Comparison of ENCODE assay signal across 18 cellular contexts in the genomic region with DNA sequence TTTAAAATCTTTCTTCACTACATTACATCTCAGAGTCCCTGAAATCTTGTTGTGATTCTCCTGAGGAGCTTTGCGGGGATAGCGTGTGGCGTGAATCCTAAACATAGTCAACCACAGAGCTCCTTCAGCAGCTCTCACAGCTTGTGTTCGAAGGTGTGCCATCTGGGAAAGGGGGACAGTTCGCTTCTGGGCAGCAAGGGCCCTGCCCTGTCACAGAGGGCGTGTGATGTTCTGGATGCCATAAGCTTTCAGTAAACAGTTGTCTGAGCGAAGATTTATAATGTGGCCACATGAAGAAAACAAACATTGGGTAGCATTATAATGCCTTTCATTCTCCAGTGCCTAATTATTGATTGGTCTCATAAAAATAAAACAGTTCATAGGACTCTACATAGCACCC.
DNase-seq lines count a peak whose midpoint lies in the region; ATAC-seq, FAIRE-seq and TF ChIP-seq lines count a peak whose summit lies in the region.
"Had no signal": no experiment of that assay in that cellular context is flagged by ENCODE, and none has a peak within 500 bp of the region (broad histone marks: within the 10 kb centered on the region; RNA-seq: fewer than 3 reads in every experiment).

No MANE protein-coding gene starts in this region.

- peak; percentile 5 to 21 for ATAC-seq in lower lobe of right lung
- ATAC-seq: CD8-positive, alpha-beta T cell had no signal

- peaks cover 5 to 13% of the 10 kb centered on the region in 2 donors for H3K4me1 ChIP-seq in duodenal mucosa (ENCODE audit: control insufficient read depth in 1 of 2, insufficient read depth in 2 of 2, low read length in 2 of 2)
- no peaks in the 10 kb centered on the region for H3K4me1 ChIP-seq in lower lobe of right lung
- peaks cover 2% of the 10 kb centered on the region in 2 donors for H3K4me1 ChIP-seq in small intestine (ENCODE audit: control insufficient read depth in 2 of 2, insufficient read depth in 1 of 2, low read depth in 1 of 2, low read length in 1 of 2)
- H3K4me1 ChIP-seq in tibial nerve, result peaks cover 0 to under 1% (median 0%) of the 10 kb centered on the region in 4 donors
- H3K4me1 ChIP-seq: BLaER1 had no signal

- TF ChIP-seq EP300 in tibial nerve (IDR thresholded peaks at IDR 0.05), result no peak

- no peaks in the 10 kb centered on the region for H3K36me3 ChIP-seq in duodenal mucosa (ENCODE audit: control insufficient read depth in 1 of 2, insufficient read depth in 2 of 2, low read length in 2 of 2)
- peaks cover 64% of the 10 kb centered on the region for H3K36me3 ChIP-seq in lower lobe of right lung
- peaks cover 0 to 2% of the 10 kb centered on the region in 2 donors for H3K36me3 ChIP-seq in small intestine (ENCODE audit: control insufficient read depth in 2 of 2, insufficient read depth in 2 of 2, low read length in 2 of 2)
- H3K36me3 ChIP-seq in tibial nerve, result peaks cover 0 to 6% (median 0%) of the 10 kb centered on the region in 3 donors

- TF ChIP-seq POLR2A in tibial nerve (IDR thresholded peaks at IDR 0.05), result no peak

- H3K36me3 Mint-ChIP-seq in HFFc6 (ENCODE audit: low read depth), result peaks cover 60% of the 10 kb centered on the region
- H3K36me3 Mint-ChIP-seq: CD8-positive, alpha-beta T cell had no signal

- H3K9me3 Mint-ChIP-seq in HFFc6, result no peaks in the 10 kb centered on the region
- H3K9me3 Mint-ChIP-seq: CD8-positive, alpha-beta T cell had no signal

- no peak for FAIRE-seq in small intestine (lab: Jason Lieb, UNC)
- FAIRE-seq: H54 had no signal

- WGBS in small intestine, 3 donors, result 43 to 74% (median 53%) methylated on average over 7 of the region's 7 CpGs
- 94% methylated on average over 7 of the region's 7 CpGs for WGBS in tibial nerve, 2 donors

- no peaks in the 10 kb centered on the region for H3K4me1 Mint-ChIP-seq in HFFc6 (ENCODE audit: low read depth)

- peak overlapping the region in 1 of 2 donors; percentile 50 for H3K4me3 ChIP-seq in duodenal mucosa (ENCODE audit: low read depth in 1 of 2, low read length in 2 of 2)
- no peak overlapping the region for H3K4me3 ChIP-seq in lower lobe of right lung
- H3K4me3 ChIP-seq in small intestine (ENCODE audit: low read depth in 1 of 2, low read length in 2 of 2), result no peak overlapping the region
- H3K4me3 ChIP-seq in tibial nerve, result no peak overlapping the region
- H3K4me3 ChIP-seq: BLaER1, SK-N-MC had no signal

- DNase-seq in HFFc6, result no peak
- DNase-seq in lower lobe of right lung, result no peak
- peak; percentile 56 for DNase-seq in small intestine
- DNase-seq in tibial nerve (ENCODE audit: low spot score in 2 of 2), result no peak
- DNase-seq in NCI-H82 treated with DMSO at 0.1 percent for 48 hours (lab: John Stamatoyannopoulos, UW; ENCODE audit: unreplicated experiment), result no peak
- no peak for DNase-seq in NCI-H69 (lab: John Stamatoyannopoulos, UW)
- DNase-seq: CD8-positive, alpha-beta T cell; DMS79; NCI-H1105; NCI-H2081; NCI-H2171 treated with DMSO at 0.1 percent for 48 hours; NCI-H446 treated with DMSO at 0.1 percent for 48 hours; NK-92 treated with Interleukin-12 subunit alpha and Interleukin-12 subunit beta, amount 100 ng/mL, for 24 hours; SHP77 had no signal

- H3K9me3 ChIP-seq in duodenal mucosa (ENCODE audit: control insufficient read depth in 1 of 2, low read length in 2 of 2) (no peaks in the 10 kb centered on the region), lower lobe of right lung (no peaks in the 10 kb centered on the region), small intestine (ENCODE audit: control insufficient read depth, low read depth) (no peaks in the 10 kb centered on the region), tibial nerve (no peaks in the 10 kb centered on the region)
- H3K9me3 ChIP-seq: BLaER1 had no signal

- H3K4me3 Mint-ChIP-seq in HFFc6, result no peak overlapping the region
- H3K4me3 Mint-ChIP-seq: CD8-positive, alpha-beta T cell had no signal

- peaks cover 9% of the 10 kb centered on the region for H3K27me3 Mint-ChIP-seq in HFFc6 (ENCODE audit: insufficient read depth)

- no peaks in the 10 kb centered on the region for H3K27me3 ChIP-seq in duodenal mucosa (ENCODE audit: control insufficient read depth in 1 of 2, insufficient read depth in 2 of 2, low read length in 2 of 2)
- H3K27me3 ChIP-seq in lower lobe of right lung (ENCODE audit: low read depth), result no peaks in the 10 kb centered on the region
- H3K27me3 ChIP-seq in small intestine (ENCODE audit: control insufficient read depth in 2 of 2, insufficient read depth in 2 of 2, low read length in 2 of 2), result no peaks in the 10 kb centered on the region
- no peaks in the 10 kb centered on the region for H3K27me3 ChIP-seq in tibial nerve
- H3K27me3 ChIP-seq: BLaER1 had no signal

- H3K27ac Mint-ChIP-seq in HFFc6, result 0 out of 2 replicates have a peak overlapping the region, but pooled peaks have one; percentile 36
- H3K27ac Mint-ChIP-seq: CD8-positive, alpha-beta T cell had no signal

- H3K27ac ChIP-seq in duodenal mucosa (ENCODE audit: low read depth, low read length) (peak overlapping the region; percentile 57), lower lobe of right lung (no peak overlapping the region), small intestine (ENCODE audit: low read depth in 1 of 2, low read length in 1 of 2) (peak overlapping the region in 1 of 2 donors; percentile 80), tibial nerve (no peak overlapping the region)
- H3K27ac ChIP-seq: BLaER1, SK-N-MC had no signal

- H3K9ac ChIP-seq in duodenal mucosa (ENCODE audit: low read depth in 1 of 2, low read length in 2 of 2), result peak overlapping the region in 1 of 2 donors; percentile 26
- H3K9ac ChIP-seq: BLaER1 had no signal

- no peak for TF ChIP-seq CTCF in HFFc6 (IDR thresholded peaks at IDR 0.05)
- no peak for TF ChIP-seq CTCF in lower lobe of right lung (IDR thresholded peaks at IDR 0.05)
- no peak for TF ChIP-seq CTCF in tibial nerve (IDR thresholded peaks at IDR 0.05)

- intact Hi-C loops in lower lobe of right lung (cut with DNase I), result no loop called here
